8 cellular contexts compared by ENCODE assay signal in genomic region chr16:20674684-20675487, GRCh38. TPM values are rescaled to one million over a fixed set of nuclear protein-coding genes. Genes with fewer than 3 reads are reported as not detected.
DNase-seq lines count a peak whose midpoint lies in the region; ATAC-seq and TF ChIP-seq lines count a peak whose summit lies in the region.

No MANE protein-coding gene starts in this region.

- no peaks in the 10 kb centered on the region for H3K9me3 ChIP-seq in mononuclear cell (ENCODE audit: low read depth, low read length)

- no peaks in the 10 kb centered on the region for H3K9me3 Mint-ChIP-seq in stimulated activated naive CD8-positive, alpha-beta T cell treated with anti-CD3 and anti-CD28 coated beads, Interleukin-15, Interleukin-2, amounts not matched to agents 100 ng/mL and 50 ng/mL, for 24 hours

- peak overlapping the region; percentile 64 for H3K4me3 Mint-ChIP-seq in stimulated activated naive CD8-positive, alpha-beta T cell treated with anti-CD3 and anti-CD28 coated beads, Interleukin-15, Interleukin-2, amounts not matched to agents 100 ng/mL and 50 ng/mL, for 24 hours

- H3K4me3 ChIP-seq in coronary artery: peak overlapping the region; percentile 69
- peak overlapping the region; percentile 47 for H3K4me3 ChIP-seq in mononuclear cell (ENCODE audit: low read length)

- peaks cover 48% of the 10 kb centered on the region for H3K4me1 ChIP-seq in mononuclear cell (ENCODE audit: insufficient read depth, low read length)

- H3K27me3 Mint-ChIP-seq in stimulated activated naive CD8-positive, alpha-beta T cell treated with anti-CD3 and anti-CD28 coated beads, Interleukin-15, Interleukin-2, amounts not matched to agents 100 ng/mL and 50 ng/mL, for 24 hours: no peaks in the 10 kb centered on the region

- no peaks in the 10 kb centered on the region for H3K27me3 ChIP-seq in mononuclear cell (ENCODE audit: insufficient read depth, low read length)

- peak overlapping the region; percentile 59 for H3K27ac Mint-ChIP-seq in stimulated activated naive CD8-positive, alpha-beta T cell treated with anti-CD3 and anti-CD28 coated beads, Interleukin-15, Interleukin-2, amounts not matched to agents 100 ng/mL and 50 ng/mL, for 24 hours

- no peak for DNase-seq in stimulated activated naive CD8-positive, alpha-beta T cell treated with anti-CD3 and anti-CD28 coated beads, Interleukin-15, Interleukin-2, amounts not matched to agents 100 U/mL and 50 U/mL, for 24 hours
- no peak for DNase-seq in coronary artery (ENCODE audit: low spot score)
- DNase-seq in RKO (ENCODE audit: low spot score): no peak

- no peaks in the 10 kb centered on the region for H3K36me3 Mint-ChIP-seq in stimulated activated naive CD8-positive, alpha-beta T cell treated with anti-CD3 and anti-CD28 coated beads, Interleukin-15, Interleukin-2, amounts not matched to agents 100 ng/mL and 50 ng/mL, for 24 hours (ENCODE audit: low read depth)

- TF ChIP-seq CTCF in coronary artery (IDR thresholded peaks at IDR 0.05): no peak

- peaks cover 45% of the 10 kb centered on the region for H3K4me1 Mint-ChIP-seq in stimulated activated naive CD8-positive, alpha-beta T cell treated with anti-CD3 and anti-CD28 coated beads, Interleukin-15, Interleukin-2, amounts not matched to agents 100 ng/mL and 50 ng/mL, for 24 hours (ENCODE audit: low read depth)

- peak overlapping the region; percentile 70 to 77 for H3K27ac ChIP-seq in coronary artery

- no peak for ATAC-seq in stimulated activated naive CD8-positive, alpha-beta T cell treated with anti-CD3 and anti-CD28 coated beads, Interleukin-15, Interleukin-2, amounts not matched to agents 100 U/mL and 50 U/mL, for 24 hours
- ATAC-seq in GM19397 (IDR thresholded peaks at IDR 0.05; ENCODE audit: unreplicated experiment) (no peak), HG03025 (IDR thresholded peaks at IDR 0.05; ENCODE audit: low FRiP score, unreplicated experiment) (no peak), HG03135 (IDR thresholded peaks at IDR 0.05; ENCODE audit: unreplicated experiment) (no peak)

RNA-seq across cellular contexts. Expression of gene ACSM1, which starts 22.6 kb away (rescaled TPM):
- total RNA-seq in mononuclear cell: 0.10 TPM
